16 cellular contexts compared by ENCODE assay signal in genomic region chr22:44931077-44931540, GRCh38.
DNase-seq lines count a peak whose midpoint lies in the region; ATAC-seq and TF ChIP-seq lines count a peak whose summit lies in the region.
"Had no signal": no experiment of that assay in that cellular context is flagged by ENCODE, and none has a peak within 500 bp of the region (broad histone marks: within the 10 kb centered on the region; RNA-seq: fewer than 3 reads in every experiment).

No MANE protein-coding gene starts in this region.

- DNase-seq in CD14-positive monocyte (ENCODE audit: low spot score) (peak; percentile 21), right atrium auricular region (ENCODE audit: low spot score) (peak; percentile 73), ovary (peak; percentile 70 to 91 (median 85)), WERI-Rb-1 (no peak)
- DNase-seq in stimulated activated CD4-positive, alpha-beta T cell treated with anti-CD3 and anti-CD28 coated beads, Interleukin-15, amount 100 ng/mL, for 24 hours = no peak
- DNase-seq: activated CD4-positive, alpha-beta T cell treated with anti-CD3 and anti-CD28 coated beads, Interleukin-2, amount 50 U/mL, for 4 hours; activated effector memory CD4-positive, alpha-beta T cell treated with Interleukin-2 at 50 U/mL for 16 hours; brain microvascular endothelial cell; DMS79; NCI-H1092 treated with DMSO at 0.1 percent for 48 hours; NCI-H526 treated with DMSO at 0.1 percent for 48 hours had no signal

- H3K27me3 Mint-ChIP-seq in CD14-positive monocyte (ENCODE audit: low read depth in 3 of 3) (peaks cover 1 to 5% (median 3%) of the 10 kb centered on the region in 3 donors), brain (no peaks in the 10 kb centered on the region)
- H3K27me3 Mint-ChIP-seq in stimulated activated memory B cell treated with anti-CD40 and anti-IgM and Interleukin-4, amounts not matched to agents 10 μg/mL and 1 μg/mL and 100 μg/mL, for 72 hours = peaks cover 28% of the 10 kb centered on the region

- peaks cover 0 to 3% (median 0%) of the 10 kb centered on the region in 7 donors for H3K9me3 Mint-ChIP-seq in CD14-positive monocyte
- H3K9me3 Mint-ChIP-seq in brain = peaks cover 0 to 4% (median 0%) of the 10 kb centered on the region in 5 experiments
- no peaks in the 10 kb centered on the region for H3K9me3 Mint-ChIP-seq in stimulated activated memory B cell treated with anti-CD40 and anti-IgM and Interleukin-4, amounts not matched to agents 10 μg/mL and 1 μg/mL and 100 μg/mL, for 72 hours
- H3K9me3 Mint-ChIP-seq: neural crest cell had no signal

- intact Hi-C loops in CD14-positive monocyte (cut with micrococcal nuclease) (no loop called here), ovary (cut with DNase I) (no loop called here)

- H3K4me3 Mint-ChIP-seq in CD14-positive monocyte (no peak overlapping the region), brain (no peak overlapping the region)
- H3K4me3 Mint-ChIP-seq in stimulated activated memory B cell treated with anti-CD40 and anti-IgM and Interleukin-4, amounts not matched to agents 10 μg/mL and 1 μg/mL and 100 μg/mL, for 72 hours = no peak overlapping the region
- H3K4me3 Mint-ChIP-seq: neural crest cell had no signal

- H3K36me3 ChIP-seq in right atrium auricular region (no peaks in the 10 kb centered on the region), ovary (no peaks in the 10 kb centered on the region), WERI-Rb-1 (peaks cover 33% of the 10 kb centered on the region)
- H3K36me3 ChIP-seq: brain microvascular endothelial cell, upper lobe of left lung had no signal

- H3K36me3 Mint-ChIP-seq in CD14-positive monocyte (no peaks in the 10 kb centered on the region), brain (peaks cover 41% of the 10 kb centered on the region)
- no peaks in the 10 kb centered on the region for H3K36me3 Mint-ChIP-seq in stimulated activated memory B cell treated with anti-CD40 and anti-IgM and Interleukin-4, amounts not matched to agents 10 μg/mL and 1 μg/mL and 100 μg/mL, for 72 hours

- H3K4me3 ChIP-seq in right atrium auricular region = peak overlapping the region in 1 of 2 donors; percentile 9
- no peak overlapping the region for H3K4me3 ChIP-seq in ovary
- H3K4me3 ChIP-seq in WERI-Rb-1 (ENCODE audit: low read depth, low read length) = no peak overlapping the region
- H3K4me3 ChIP-seq: upper lobe of left lung had no signal

- ATAC-seq in HG02870 (IDR thresholded peaks at IDR 0.05; ENCODE audit: unreplicated experiment) = no peak
- ATAC-seq in stimulated activated memory B cell treated with anti-CD40 and anti-IgM and Interleukin-4, amounts not matched to agents 10 μg/mL and 1 μg/mL and 100 μg/mL, for 72 hours = no peak

- no peak for TF ChIP-seq POLR2A in ovary (IDR thresholded peaks at IDR 0.05)

- 10 to 11% (median 10%) methylated on average over 26 of the region's 26 CpGs for WGBS in ovary, 3 donors

- no peaks in the 10 kb centered on the region for H3K9me3 ChIP-seq in right atrium auricular region
- no peaks in the 10 kb centered on the region for H3K9me3 ChIP-seq in ovary
- no peaks in the 10 kb centered on the region for H3K9me3 ChIP-seq in WERI-Rb-1 (ENCODE audit: severe bottlenecking)
- H3K9me3 ChIP-seq: upper lobe of left lung had no signal

- H3K27ac ChIP-seq in right atrium auricular region = peak overlapping the region; percentile 67 to 90
- H3K27ac ChIP-seq in ovary = no peak overlapping the region
- no peak overlapping the region for H3K27ac ChIP-seq in WERI-Rb-1
- H3K27ac ChIP-seq: brain microvascular endothelial cell, upper lobe of left lung had no signal

- H3K27me3 ChIP-seq in right atrium auricular region (no peaks in the 10 kb centered on the region), ovary (no peaks in the 10 kb centered on the region), WERI-Rb-1 (ENCODE audit: insufficient read depth, low read depth, severe bottlenecking) (no peaks in the 10 kb centered on the region)
- H3K27me3 ChIP-seq: brain microvascular endothelial cell, upper lobe of left lung had no signal

- no peak overlapping the region for H3K27ac Mint-ChIP-seq in CD14-positive monocyte
- peak overlapping the region in 4 of 5 experiments; percentile 57 to 93 (median 76) for H3K27ac Mint-ChIP-seq in brain
- no peak overlapping the region for H3K27ac Mint-ChIP-seq in stimulated activated memory B cell treated with anti-CD40 and anti-IgM and Interleukin-4, amounts not matched to agents 10 μg/mL and 1 μg/mL and 100 μg/mL, for 72 hours

- no peak for TF ChIP-seq CTCF in CD14-positive monocyte (IDR thresholded peaks at IDR 0.05)
- TF ChIP-seq CTCF in brain (conservative IDR thresholded peaks at IDR 0.05) = no peak
- no peak for TF ChIP-seq CTCF in right atrium auricular region (IDR thresholded peaks at IDR 0.05)
- TF ChIP-seq CTCF in ovary (IDR thresholded peaks at IDR 0.05) = no peak
- no peak for TF ChIP-seq CTCF in WERI-Rb-1 (IDR thresholded peaks at IDR 0.05; ENCODE audit: low read depth, low read length)

- TF ChIP-seq EP300 in ovary (IDR thresholded peaks at IDR 0.05) = no peak

- H3K4me1 Mint-ChIP-seq in CD14-positive monocyte (no peaks in the 10 kb centered on the region), brain (peaks cover 53% of the 10 kb centered on the region)
- no peaks in the 10 kb centered on the region for H3K4me1 Mint-ChIP-seq in stimulated activated memory B cell treated with anti-CD40 and anti-IgM and Interleukin-4, amounts not matched to agents 10 μg/mL and 1 μg/mL and 100 μg/mL, for 72 hours

- H3K4me1 ChIP-seq in right atrium auricular region (peaks cover 0 to 19% of the 10 kb centered on the region in 2 donors), ovary (ENCODE audit: insufficient read depth) (peaks cover 11% of the 10 kb centered on the region)
- H3K4me1 ChIP-seq: upper lobe of left lung had no signal

Comparison
In these comparisons a context has a peak if more than half of its experiments do, and no peak if none do; other contexts are left out.
1. DNase-seq: peak in CD14-positive monocyte (single experiment), right atrium auricular region (single experiment) and ovary (5 of 5); none in stimulated activated CD4-positive, alpha-beta T cell treated with anti-CD3 and anti-CD28 coated beads, Interleukin-15, amount 100 ng/mL, for 24 hours (single experiment) and WERI-Rb-1 (single experiment).
2. H3K27ac Mint-ChIP-seq: peak in brain (4 of 5); none in CD14-positive monocyte (0 of 7) and stimulated activated memory B cell treated with anti-CD40 and anti-IgM and Interleukin-4, amounts not matched to agents 10 μg/mL and 1 μg/mL and 100 μg/mL, for 72 hours (single experiment).
3. H3K27ac ChIP-seq: peak in right atrium auricular region (2 of 2); none in ovary (0 of 2) and WERI-Rb-1 (single experiment).